1 cellular context compared by ENCODE assay signal in the genomic region with DNA sequence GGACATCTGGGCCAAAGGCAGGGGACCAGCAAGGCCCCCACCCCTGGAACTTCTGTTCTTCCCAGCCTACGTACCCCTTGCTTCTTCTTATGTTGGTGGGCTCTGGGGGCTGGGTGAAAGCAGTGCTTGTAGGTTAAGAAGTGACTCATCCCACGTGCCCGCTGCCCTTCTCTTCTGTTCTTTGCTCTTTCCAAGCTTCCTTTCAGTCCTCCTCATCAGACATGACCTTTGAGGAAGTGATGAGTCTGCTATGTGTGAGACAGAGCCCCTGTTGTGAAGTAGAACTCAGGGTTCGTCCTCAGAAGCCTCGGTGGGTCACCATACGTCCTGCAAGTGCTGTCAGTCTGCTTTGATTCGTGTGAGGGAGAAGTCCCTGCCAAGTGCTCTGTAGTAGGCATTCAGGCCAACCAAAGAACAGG.
A peak's percentile ranks its signal among the peaks of the same experiment; 100 is the strongest.
TF ChIP-seq lines count a peak whose summit lies in the region.

No MANE protein-coding gene starts in this region.

TF ChIP-seq in K562, 482 proteins besides CTCF, POLR2A, EP300 and RAD21 (continued from another document):
- TF ChIP-seq, protein P1, sequence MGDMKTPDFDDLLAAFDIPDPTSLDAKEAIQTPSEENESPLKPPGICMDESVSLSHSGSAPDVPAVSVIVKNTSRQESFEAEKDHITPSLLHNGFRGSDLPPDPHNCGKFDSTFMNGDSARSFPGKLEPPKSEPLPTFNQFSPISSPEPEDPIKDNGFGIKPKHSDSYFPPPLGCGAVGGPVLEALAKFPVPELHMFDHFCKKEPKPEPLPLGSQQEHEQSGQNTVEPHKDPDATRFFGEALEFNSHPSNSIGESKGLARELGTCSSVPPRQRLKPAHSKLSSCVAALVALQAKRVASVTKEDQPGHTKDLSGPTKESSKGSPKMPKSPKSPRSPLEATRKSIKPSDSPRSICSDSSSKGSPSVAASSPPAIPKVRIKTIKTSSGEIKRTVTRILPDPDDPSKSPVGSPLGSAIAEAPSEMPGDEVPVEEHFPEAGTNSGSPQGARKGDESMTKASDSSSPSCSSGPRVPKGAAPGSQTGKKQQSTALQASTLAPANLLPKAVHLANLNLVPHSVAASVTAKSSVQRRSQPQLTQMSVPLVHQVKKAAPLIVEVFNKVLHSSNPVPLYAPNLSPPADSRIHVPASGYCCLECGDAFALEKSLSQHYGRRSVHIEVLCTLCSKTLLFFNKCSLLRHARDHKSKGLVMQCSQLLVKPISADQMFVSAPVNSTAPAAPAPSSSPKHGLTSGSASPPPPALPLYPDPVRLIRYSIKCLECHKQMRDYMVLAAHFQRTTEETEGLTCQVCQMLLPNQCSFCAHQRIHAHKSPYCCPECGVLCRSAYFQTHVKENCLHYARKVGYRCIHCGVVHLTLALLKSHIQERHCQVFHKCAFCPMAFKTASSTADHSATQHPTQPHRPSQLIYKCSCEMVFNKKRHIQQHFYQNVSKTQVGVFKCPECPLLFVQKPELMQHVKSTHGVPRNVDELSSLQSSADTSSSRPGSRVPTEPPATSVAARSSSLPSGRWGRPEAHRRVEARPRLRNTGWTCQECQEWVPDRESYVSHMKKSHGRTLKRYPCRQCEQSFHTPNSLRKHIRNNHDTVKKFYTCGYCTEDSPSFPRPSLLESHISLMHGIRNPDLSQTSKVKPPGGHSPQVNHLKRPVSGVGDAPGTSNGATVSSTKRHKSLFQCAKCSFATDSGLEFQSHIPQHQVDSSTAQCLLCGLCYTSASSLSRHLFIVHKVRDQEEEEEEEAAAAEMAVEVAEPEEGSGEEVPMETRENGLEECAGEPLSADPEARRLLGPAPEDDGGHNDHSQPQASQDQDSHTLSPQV (IDR thresholded peaks at IDR 0.05): no peak
- TF ChIP-seq NFRKB (IDR thresholded peaks at IDR 0.05; ENCODE audit: low read depth) (no peak), ZEB2 (IDR thresholded peaks at IDR 0.05) (no peak), HNRNPH1 (optimal IDR thresholded peaks at IDR 0.05; ENCODE audit: low read depth, low read length) (no peak), CEBPB (tag; IDR thresholded peaks at IDR 0.05) (no peak), TEAD4 (IDR thresholded peaks at IDR 0.05; ENCODE audit: low read length) (no peak), TEAD4 (CRISPR knock-in tag; IDR thresholded peaks at IDR 0.05; ENCODE audit: borderline replicate concordance) (0 out of 2 replicates have a peak, but pooled peaks have one; percentile 27)
- TF ChIP-seq, protein P2, sequence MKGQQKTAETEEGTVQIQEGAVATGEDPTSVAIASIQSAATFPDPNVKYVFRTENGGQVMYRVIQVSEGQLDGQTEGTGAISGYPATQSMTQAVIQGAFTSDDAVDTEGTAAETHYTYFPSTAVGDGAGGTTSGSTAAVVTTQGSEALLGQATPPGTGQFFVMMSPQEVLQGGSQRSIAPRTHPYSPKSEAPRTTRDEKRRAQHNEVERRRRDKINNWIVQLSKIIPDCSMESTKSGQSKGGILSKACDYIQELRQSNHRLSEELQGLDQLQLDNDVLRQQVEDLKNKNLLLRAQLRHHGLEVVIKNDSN (CRISPR knock-in tag; IDR thresholded peaks at IDR 0.05): peak; percentile 23; the same call in 1 of the 2 replicates
- TF ChIP-seq, protein P3, sequence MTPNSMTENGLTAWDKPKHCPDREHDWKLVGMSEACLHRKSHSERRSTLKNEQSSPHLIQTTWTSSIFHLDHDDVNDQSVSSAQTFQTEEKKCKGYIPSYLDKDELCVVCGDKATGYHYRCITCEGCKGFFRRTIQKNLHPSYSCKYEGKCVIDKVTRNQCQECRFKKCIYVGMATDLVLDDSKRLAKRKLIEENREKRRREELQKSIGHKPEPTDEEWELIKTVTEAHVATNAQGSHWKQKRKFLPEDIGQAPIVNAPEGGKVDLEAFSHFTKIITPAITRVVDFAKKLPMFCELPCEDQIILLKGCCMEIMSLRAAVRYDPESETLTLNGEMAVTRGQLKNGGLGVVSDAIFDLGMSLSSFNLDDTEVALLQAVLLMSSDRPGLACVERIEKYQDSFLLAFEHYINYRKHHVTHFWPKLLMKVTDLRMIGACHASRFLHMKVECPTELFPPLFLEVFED (CRISPR knock-in tag; conservative IDR thresholded peaks at IDR 0.05): no peak
- TF ChIP-seq, protein P4, sequence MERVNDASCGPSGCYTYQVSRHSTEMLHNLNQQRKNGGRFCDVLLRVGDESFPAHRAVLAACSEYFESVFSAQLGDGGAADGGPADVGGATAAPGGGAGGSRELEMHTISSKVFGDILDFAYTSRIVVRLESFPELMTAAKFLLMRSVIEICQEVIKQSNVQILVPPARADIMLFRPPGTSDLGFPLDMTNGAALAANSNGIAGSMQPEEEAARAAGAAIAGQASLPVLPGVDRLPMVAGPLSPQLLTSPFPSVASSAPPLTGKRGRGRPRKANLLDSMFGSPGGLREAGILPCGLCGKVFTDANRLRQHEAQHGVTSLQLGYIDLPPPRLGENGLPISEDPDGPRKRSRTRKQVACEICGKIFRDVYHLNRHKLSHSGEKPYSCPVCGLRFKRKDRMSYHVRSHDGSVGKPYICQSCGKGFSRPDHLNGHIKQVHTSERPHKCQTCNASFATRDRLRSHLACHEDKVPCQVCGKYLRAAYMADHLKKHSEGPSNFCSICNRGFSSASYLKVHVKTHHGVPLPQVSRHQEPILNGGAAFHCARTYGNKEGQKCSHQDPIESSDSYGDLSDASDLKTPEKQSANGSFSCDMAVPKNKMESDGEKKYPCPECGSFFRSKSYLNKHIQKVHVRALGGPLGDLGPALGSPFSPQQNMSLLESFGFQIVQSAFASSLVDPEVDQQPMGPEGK (CRISPR knock-in tag; IDR thresholded peaks at IDR 0.05; ENCODE audit: borderline replicate concordance): no peak
- TF ChIP-seq, protein P5, sequence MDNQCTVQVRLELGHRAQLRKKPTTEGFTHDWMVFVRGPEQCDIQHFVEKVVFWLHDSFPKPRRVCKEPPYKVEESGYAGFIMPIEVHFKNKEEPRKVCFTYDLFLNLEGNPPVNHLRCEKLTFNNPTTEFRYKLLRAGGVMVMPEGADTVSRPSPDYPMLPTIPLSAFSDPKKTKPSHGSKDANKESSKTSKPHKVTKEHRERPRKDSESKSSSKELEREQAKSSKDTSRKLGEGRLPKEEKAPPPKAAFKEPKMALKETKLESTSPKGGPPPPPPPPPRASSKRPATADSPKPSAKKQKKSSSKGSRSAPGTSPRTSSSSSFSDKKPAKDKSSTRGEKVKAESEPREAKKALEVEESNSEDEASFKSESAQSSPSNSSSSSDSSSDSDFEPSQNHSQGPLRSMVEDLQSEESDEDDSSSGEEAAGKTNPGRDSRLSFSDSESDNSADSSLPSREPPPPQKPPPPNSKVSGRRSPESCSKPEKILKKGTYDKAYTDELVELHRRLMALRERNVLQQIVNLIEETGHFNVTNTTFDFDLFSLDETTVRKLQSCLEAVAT (IDR thresholded peaks at IDR 0.05): no peak
